ENCODE assay signal across 10 cellular contexts in genomic region chr1:32998009-32998555, GRCh38. TPM values are rescaled to one million over a fixed set of nuclear protein-coding genes. Genes with fewer than 3 reads are reported as not detected.
A peak's percentile ranks its signal among the peaks of the same experiment; 100 is the strongest.
DNase-seq lines count a peak whose midpoint lies in the region; ATAC-seq and TF ChIP-seq lines count a peak whose summit lies in the region.
"Had no signal": no experiment of that assay in that cellular context is flagged by ENCODE, and none has a peak within 500 bp of the region (broad histone marks: within the 10 kb centered on the region; RNA-seq: fewer than 3 reads in every experiment).

No MANE protein-coding gene starts in this region.

- no peaks in the 10 kb centered on the region for H3K9me3 ChIP-seq in heart right ventricle
- H3K9me3 ChIP-seq in spleen: no peaks in the 10 kb centered on the region
- H3K9me3 ChIP-seq: MG63 had no signal

- H3K4me1 ChIP-seq in heart right ventricle (peaks cover 11 to 72% (median 37%) of the 10 kb centered on the region in 9 donors), spleen (peaks cover 11 to 62% (median 45%) of the 10 kb centered on the region in 6 donors)

- H3K4me1 Mint-ChIP-seq in activated CD4-positive, alpha-beta T cell treated with anti-CD3 and anti-CD28 coated beads for 36 hours: peaks cover 12% of the 10 kb centered on the region

- H3K27ac ChIP-seq in heart right ventricle: peak overlapping the region in 9 of 10 donors; percentile 6 to 88 (median 44)
- H3K27ac ChIP-seq in spleen: peak overlapping the region; percentile 6 to 88 (median 75)

- peak; percentile 11 for ATAC-seq in activated CD4-positive, alpha-beta T cell treated with anti-CD3 and anti-CD28 coated beads for 36 hours
- ATAC-seq in heart right ventricle (peak in 7 of 8 donors; percentile 5 to 54 (median 25)), HG03571 (IDR thresholded peaks at IDR 0.05; ENCODE audit: unreplicated experiment) (no peak), GM21447 (IDR thresholded peaks at IDR 0.05; ENCODE audit: unreplicated experiment) (no peak)

- H3K27ac Mint-ChIP-seq in activated CD4-positive, alpha-beta T cell treated with anti-CD3 and anti-CD28 coated beads for 36 hours: peak overlapping the region; percentile 47
- H3K27ac Mint-ChIP-seq: progenitor cell of endocrine pancreas had no signal

- no peaks in the 10 kb centered on the region for H3K27me3 Mint-ChIP-seq in activated CD4-positive, alpha-beta T cell treated with anti-CD3 and anti-CD28 coated beads for 36 hours
- H3K27me3 Mint-ChIP-seq: progenitor cell of endocrine pancreas had no signal

- POLR2A ChIA-PET in activated CD4-positive, alpha-beta T cell treated with anti-CD3 and anti-CD28 coated beads for 36 hours (lab: Charles Lee): no interaction called here

- H3K27me3 ChIP-seq in heart right ventricle (no peaks in the 10 kb centered on the region), spleen (replicated peaks in 1 of 7) (no peaks in the 10 kb centered on the region)
- H3K27me3 ChIP-seq: MG63 had no signal

- TF ChIP-seq POLR2A in spleen (IDR thresholded peaks at IDR 0.05): no peak

- H3K36me3 ChIP-seq in heart right ventricle (no peaks in the 10 kb centered on the region), spleen (no peaks in the 10 kb centered on the region)

- no peaks in the 10 kb centered on the region for H3K9me3 Mint-ChIP-seq in activated CD4-positive, alpha-beta T cell treated with anti-CD3 and anti-CD28 coated beads for 36 hours (ENCODE audit: low read depth)

- no peak overlapping the region for H3K4me3 ChIP-seq in heart right ventricle
- peak overlapping the region in 1 of 8 donors; percentile 27 for H3K4me3 ChIP-seq in spleen
- H3K4me3 ChIP-seq: MG63 had no signal

- intact Hi-C loops in activated CD4-positive, alpha-beta T cell treated with anti-CD3 and anti-CD28 coated beads for 36 hours (cut with DNase I, micrococcal nuclease): loop anchor here in 1 of 2 experiments (5.0 kb wide), 1 partner anchor 51 kb away; no protein-coding TSS in a partner anchor
- intact Hi-C loops in heart right ventricle (cut with DNase I) (loop anchor here in 1 of 10 donors (5.0 kb wide), 1 partner anchor 36 kb away; the partner anchor contains the start of gene RNF19B), spleen (cut with DNase I; ENCODE audit: low total_unique reads) (no loop called here)

- H3K4me3 Mint-ChIP-seq in activated CD4-positive, alpha-beta T cell treated with anti-CD3 and anti-CD28 coated beads for 36 hours: no peak overlapping the region

- H3K36me3 Mint-ChIP-seq in activated CD4-positive, alpha-beta T cell treated with anti-CD3 and anti-CD28 coated beads for 36 hours (ENCODE audit: low read depth): no peaks in the 10 kb centered on the region

- TF ChIP-seq CTCF in heart right ventricle (IDR thresholded peaks at IDR 0.05) (no peak), spleen (IDR thresholded peaks at IDR 0.05 in 8 of 11, conservative IDR thresholded peaks at IDR 0.05 in 3 of 11) (peak in 1 of 11 experiments; percentile 8), GM10266 (IDR thresholded peaks at IDR 0.05; ENCODE audit: control insufficient read depth, insufficient read depth, low read depth, missing control alignments) (no peak)

- WGBS in heart right ventricle, 2 donors: 70 to 74% methylated on average over 7 of the region's 7 CpGs
- 27 to 44% (median 36%) methylated on average over 7 of the region's 7 CpGs for WGBS in spleen, 5 donors

- DNase-seq in activated CD4-positive, alpha-beta T cell treated with anti-CD3 and anti-CD28 coated beads for 36 hours: no peak
- DNase-seq in activated CD4-positive, alpha-beta T cell treated with anti-CD3 and anti-CD28 coated beads, Interleukin-2, amount 50 U/mL, for 48 hours: no peak
- DNase-seq in SKM-1 treated with dmso at 0.1 percent for 144 hours (lab: John Stamatoyannopoulos, UW; ENCODE audit: unreplicated experiment) (peak; percentile 27), heart right ventricle (no peak), spleen (peak; percentile 76), GM10266 (ENCODE audit: extremely low spot score) (no peak)

- CTCF ChIA-PET in activated CD4-positive, alpha-beta T cell treated with anti-CD3 and anti-CD28 coated beads for 36 hours (lab: Charles Lee): interaction anchor here (1.6 kb wide), 1 partner anchor 9 kb away, joined by 7 read pairs; no protein-coding TSS in a partner anchor

RNA-seq across cellular contexts. Expression of gene RNF19B, which starts 33.5 kb away (rescaled TPM):
- 10 to 100 TPM; 22.5 to 23.9 TPM for total RNA-seq in activated CD4-positive, alpha-beta T cell treated with anti-CD3 and anti-CD28 coated beads for 36 hours
- 10 to 100 TPM; 10.2 to 36.9 (median 13.8) TPM for total RNA-seq in heart right ventricle
- 1 to 10 TPM; 1.1 to 7.0 TPM for polyA plus RNA-seq in heart right ventricle
- total RNA-seq in spleen: 10 to 100 TPM; 20.1 to 38.4 (median 26.7) TPM
- 1 to 10 TPM; 3.6 to 9.0 (median 4.4) TPM for polyA plus RNA-seq in spleen

RNA-seq across cellular contexts. Expression of gene AK2, which starts 38.6 kb away (rescaled TPM):
- 100 to 1,000 TPM; 386 to 464 TPM for total RNA-seq in activated CD4-positive, alpha-beta T cell treated with anti-CD3 and anti-CD28 coated beads for 36 hours
- total RNA-seq in heart right ventricle (100 to 1,000 TPM in 9 of 10 donors, 10 to 100 TPM in 1; 93.3 to 154 (median 111) TPM), spleen (100 to 1,000 TPM in 4 of 7 donors, 10 to 100 TPM in 3; 83.9 to 139 (median 103) TPM)
- polyA plus RNA-seq in heart right ventricle (100 to 1,000 TPM; 175 to 305 TPM), spleen (10 to 100 TPM; 42.8 to 75.1 (median 74.7) TPM)

Comparison
In these comparisons a context has a peak if more than half of its experiments do, and no peak if none do; other contexts are left out.
1. ATAC-seq: peak in activated CD4-positive, alpha-beta T cell treated with anti-CD3 and anti-CD28 coated beads for 36 hours (single experiment) and heart right ventricle (7 of 8); none in HG03571 (single experiment) and GM21447 (single experiment).
2. DNase-seq: peak in SKM-1 treated with dmso at 0.1 percent for 144 hours (single experiment) and spleen (single experiment); none in activated CD4-positive, alpha-beta T cell treated with anti-CD3 and anti-CD28 coated beads for 36 hours (single experiment), activated CD4-positive, alpha-beta T cell treated with anti-CD3 and anti-CD28 coated beads, Interleukin-2, amount 50 U/mL, for 48 hours (0 of 2), heart right ventricle (0 of 2) and GM10266 (single experiment).